ENCODE assay signal across 8 cellular contexts in genomic region chr7:37342665-37343471, GRCh38.
DNase-seq lines count a peak whose midpoint lies in the region; ATAC-seq and TF ChIP-seq lines count a peak whose summit lies in the region.

No MANE protein-coding gene starts in this region.

- peaks cover 53% of the 10 kb centered on the region for H3K4me1 Mint-ChIP-seq in T-helper 2 cell treated with Interferon-gamma antibody and Interleukin-4, amounts not matched to agents 5 μg/mL and 100 μg/mL, for 36 hours (ENCODE audit: low read depth)

- peak; percentile 69 for TF ChIP-seq POLR2A in GM19099 (IDR thresholded peaks at IDR 0.05; ENCODE audit: extremely low read depth, insufficient read length, low read depth)

- no peaks in the 10 kb centered on the region for H3K27me3 ChIP-seq in skeletal muscle tissue (ENCODE audit: control insufficient read depth in 3 of 3, insufficient read depth in 3 of 3, low read length in 3 of 3)

- peak overlapping the region; percentile 98 for H3K27ac Mint-ChIP-seq in T-helper 2 cell treated with Interferon-gamma antibody and Interleukin-4, amounts not matched to agents 5 μg/mL and 100 μg/mL, for 36 hours

- peaks cover 0 to 2% (median 0%) of the 10 kb centered on the region in 3 donors for H3K4me1 ChIP-seq in skeletal muscle tissue (ENCODE audit: control insufficient read depth in 3 of 3, insufficient read depth in 3 of 3, low read length in 3 of 3)

- DNase-seq in T-helper 2 cell treated with Interferon-gamma antibody and Interleukin-4, amounts not matched to agents 5 μg/mL and 100 μg/mL, for 36 hours (ENCODE audit: low spot score) = peak; percentile 69
- no peak for DNase-seq in NCI-H446 treated with DMSO at 0.1 percent for 48 hours (lab: John Stamatoyannopoulos, UW)
- DNase-seq in SW480 (ENCODE audit: low spot score) = no peak
- no peak for DNase-seq in DMS 273 treated with DMSO at 0.1 percent for 48 hours (lab: John Stamatoyannopoulos, UW)

- peak; percentile 52 for ATAC-seq in HG03108 (IDR thresholded peaks at IDR 0.05; ENCODE audit: unreplicated experiment)

- peaks cover 40% of the 10 kb centered on the region for H3K36me3 Mint-ChIP-seq in T-helper 2 cell treated with Interferon-gamma antibody and Interleukin-4, amounts not matched to agents 5 μg/mL and 100 μg/mL, for 36 hours (ENCODE audit: low read depth)

- no peak overlapping the region for H3K4me3 ChIP-seq in skeletal muscle tissue (ENCODE audit: low read length in 3 of 3)

- no peaks in the 10 kb centered on the region for H3K36me3 ChIP-seq in skeletal muscle tissue (ENCODE audit: control insufficient read depth in 3 of 3, insufficient read depth in 3 of 3, low read length in 3 of 3)

- H3K27me3 Mint-ChIP-seq in T-helper 2 cell treated with Interferon-gamma antibody and Interleukin-4, amounts not matched to agents 5 μg/mL and 100 μg/mL, for 36 hours (ENCODE audit: low read depth) = no peaks in the 10 kb centered on the region

- no peaks in the 10 kb centered on the region for H3K9me3 Mint-ChIP-seq in T-helper 2 cell treated with Interferon-gamma antibody and Interleukin-4, amounts not matched to agents 5 μg/mL and 100 μg/mL, for 36 hours

- H3K4me3 Mint-ChIP-seq in T-helper 2 cell treated with Interferon-gamma antibody and Interleukin-4, amounts not matched to agents 5 μg/mL and 100 μg/mL, for 36 hours = peak overlapping the region; percentile 98

- H3K27ac ChIP-seq in angular gyrus (ENCODE audit: low read depth, low read length) (peak overlapping the region; percentile 46), skeletal muscle tissue (ENCODE audit: low read depth, low read length) (peak overlapping the region; percentile 30)

- H3K9me3 ChIP-seq in skeletal muscle tissue (ENCODE audit: control insufficient read depth in 3 of 3, low read length in 3 of 3) = no peaks in the 10 kb centered on the region

- H3K9ac ChIP-seq in skeletal muscle tissue (ENCODE audit: low read depth in 1 of 3, low read length in 3 of 3) = no peak overlapping the region
